In genomic region chr1:32540589-32540988, GRCh38 we compare ENCODE assay signal across 8 cellular contexts. TPM values are rescaled to one million over a fixed set of nuclear protein-coding genes. Genes with fewer than 3 reads are reported as not detected.
DNase-seq lines count a peak whose midpoint lies in the region; ATAC-seq and TF ChIP-seq lines count a peak whose summit lies in the region.

No MANE protein-coding gene starts in this region.

- H3K4me3 ChIP-seq in fibroblast of mammary gland (ENCODE audit: control insufficient read depth, low read depth, low read length) (peak overlapping the region; percentile 69), subcutaneous abdominal adipose tissue (ENCODE audit: low read depth in 1 of 5, low read length in 5 of 5) (peak overlapping the region; percentile 77 to 92 (median 86)), body of pancreas (no peak overlapping the region)

- H3K36me3 ChIP-seq in subcutaneous abdominal adipose tissue (ENCODE audit: control insufficient read depth in 5 of 5, insufficient read depth in 5 of 5, low read length in 5 of 5) (no peaks in the 10 kb centered on the region), body of pancreas (replicated peaks in 1 of 2; ENCODE audit: insufficient read depth in 1 of 2, low read depth in 2 of 2) (no peaks in the 10 kb centered on the region)

- H3K9ac ChIP-seq in subcutaneous abdominal adipose tissue (ENCODE audit: low read length in 5 of 5) = peak overlapping the region in 1 of 5 donors; percentile 68

- H3K36me3 Mint-ChIP-seq in activated CD4-positive, alpha-beta T cell treated with anti-CD3 and anti-CD28 coated beads, Interleukin-2, amount 10 ng/mL, durations not matched to agents 7 days and 5 days (ENCODE audit: low read depth) = peaks cover 2% of the 10 kb centered on the region

- peak overlapping the region; percentile 91 for H3K27ac ChIP-seq in RWPE1
- peak overlapping the region; percentile 16 for H3K27ac ChIP-seq in subcutaneous abdominal adipose tissue (ENCODE audit: low read depth, low read length)
- H3K27ac ChIP-seq in body of pancreas = no peak overlapping the region

- peaks cover 8% of the 10 kb centered on the region for H3K4me1 Mint-ChIP-seq in activated CD4-positive, alpha-beta T cell treated with anti-CD3 and anti-CD28 coated beads, Interleukin-2, amount 10 ng/mL, durations not matched to agents 7 days and 5 days

- no peak for ATAC-seq in body of pancreas

- H3K4me3 Mint-ChIP-seq in activated CD4-positive, alpha-beta T cell treated with anti-CD3 and anti-CD28 coated beads, Interleukin-2, amount 10 ng/mL, durations not matched to agents 7 days and 5 days = peak overlapping the region; percentile 63

- H3K9me3 Mint-ChIP-seq in activated CD4-positive, alpha-beta T cell treated with anti-CD3 and anti-CD28 coated beads, Interleukin-2, amount 10 ng/mL, durations not matched to agents 7 days and 5 days = no peaks in the 10 kb centered on the region

- TF ChIP-seq CTCF in RWPE1 (conservative IDR thresholded peaks at IDR 0.05; ENCODE audit: low read depth) (no peak), fibroblast of mammary gland (conservative IDR thresholded peaks at IDR 0.05; ENCODE audit: control insufficient read depth, insufficient read depth, low read depth, low read length) (no peak), body of pancreas (IDR thresholded peaks at IDR 0.05) (no peak)

- TF ChIP-seq POLR2A in body of pancreas (IDR thresholded peaks at IDR 0.05) = no peak

- no peaks in the 10 kb centered on the region for H3K27me3 ChIP-seq in subcutaneous abdominal adipose tissue (ENCODE audit: control insufficient read depth in 5 of 5, insufficient read depth in 4 of 5, low read length in 5 of 5)
- H3K27me3 ChIP-seq in body of pancreas = no peaks in the 10 kb centered on the region

- H3K27me3 Mint-ChIP-seq in activated CD4-positive, alpha-beta T cell treated with anti-CD3 and anti-CD28 coated beads, Interleukin-2, amount 10 ng/mL, durations not matched to agents 7 days and 5 days = peaks cover 66% of the 10 kb centered on the region

- CTCF ChIA-PET in activated CD4-positive, alpha-beta T cell treated with anti-CD3 and anti-CD28 coated beads, Interleukin-2, amount 10 ng/mL, durations not matched to agents 7 days and 5 days (lab: Charles Lee) = interaction anchor here (1.0 kb wide), 1 partner anchor 20 kb away, joined by 4 read pairs; no protein-coding TSS in a partner anchor
- CTCF ChIA-PET in RWPE1 (lab: Yijun Ruan, JAX) = interaction anchor here (0.9 kb wide), 1 partner anchor 20 kb away, joined by 5 read pairs; no protein-coding TSS in a partner anchor

- DNase-seq in activated CD4-positive, alpha-beta T cell treated with anti-CD3 and anti-CD28 coated beads, Interleukin-2, amount 10 ng/mL, durations not matched to agents 7 days and 5 days = no peak
- no peak for DNase-seq in activated CD4-positive, alpha-beta T cell treated with anti-CD3 and anti-CD28 coated beads, Interleukin-2, amount 50 U/mL, for 1 hour
- no peak for DNase-seq in RWPE1 (ENCODE audit: low spot score)
- no peak for DNase-seq in fibroblast of mammary gland (ENCODE audit: low read depth)
- no peak for DNase-seq in GOT3 (lab: John Stamatoyannopoulos, UW)
- DNase-seq in germinal center (ENCODE audit: low spot score) = no peak
- no peak for DNase-seq in body of pancreas

- POLR2A ChIA-PET in activated CD4-positive, alpha-beta T cell treated with anti-CD3 and anti-CD28 coated beads, Interleukin-2, amount 10 ng/mL, durations not matched to agents 7 days and 5 days (lab: Charles Lee) = no interaction called here
- POLR2A ChIA-PET in RWPE1 (lab: Yijun Ruan, JAX; ENCODE audit: low non-redundant PET) = no interaction called here

- H3K9me3 ChIP-seq in subcutaneous abdominal adipose tissue (ENCODE audit: control insufficient read depth in 5 of 5, low read length in 5 of 5) = no peaks in the 10 kb centered on the region
- no peaks in the 10 kb centered on the region for H3K9me3 ChIP-seq in body of pancreas

- H3K4me1 ChIP-seq in subcutaneous abdominal adipose tissue (ENCODE audit: control insufficient read depth in 5 of 5, insufficient read depth in 5 of 5, low read length in 5 of 5) (peaks cover 2 to 17% (median 15%) of the 10 kb centered on the region in 5 donors), body of pancreas (peaks cover 17% of the 10 kb centered on the region)

- H3K27ac Mint-ChIP-seq in activated CD4-positive, alpha-beta T cell treated with anti-CD3 and anti-CD28 coated beads, Interleukin-2, amount 10 ng/mL, durations not matched to agents 7 days and 5 days = no peak overlapping the region

- intact Hi-C loops in body of pancreas (cut with DNase I) = no loop called here

- 53 to 100% methylated on average over 1 to 2 of the region's 2 CpGs for WGBS in body of pancreas, 2 donors

RNA-seq across cellular contexts. Expression of gene ZBTB8A, which starts 1.4 kb away (rescaled TPM):
- total RNA-seq in activated CD4-positive, alpha-beta T cell treated with anti-CD3 and anti-CD28 coated beads, Interleukin-2, amount 10 ng/mL, durations not matched to agents 7 days and 5 days = under 1 TPM; 0.20 to 0.31 TPM
- total RNA-seq in body of pancreas = 1 to 10 TPM; 3.0 to 3.9 TPM

Comparison
In these comparisons a context has a peak if more than half of its experiments do, and no peak if none do; other contexts are left out.
1. H3K27ac ChIP-seq: peak in RWPE1 (single experiment) and subcutaneous abdominal adipose tissue (single experiment); none in body of pancreas (0 of 4).
2. H3K4me3 ChIP-seq: peak in fibroblast of mammary gland (single experiment) and subcutaneous abdominal adipose tissue (5 of 5); none in body of pancreas (0 of 2).